Comparison of ENCODE assay signal across 17 cellular contexts in genomic region chrX:6432211-6432610, GRCh38.
DNase-seq lines count a peak whose midpoint lies in the region; ATAC-seq lines count a peak whose summit lies in the region.
"Had no signal": no experiment of that assay in that cellular context is flagged by ENCODE, and none has a peak within 500 bp of the region (broad histone marks: within the 10 kb centered on the region; RNA-seq: fewer than 3 reads in every experiment).

No MANE protein-coding gene starts in this region.

- no peaks in the 10 kb centered on the region for H3K36me3 Mint-ChIP-seq in effector memory CD8-positive, alpha-beta T cell (ENCODE audit: insufficient read depth)
- H3K36me3 Mint-ChIP-seq: CD14-positive monocyte; CD4-positive, alpha-beta memory T cell had no signal

- no peak for ATAC-seq in effector memory CD8-positive, alpha-beta T cell (replicated peaks)
- ATAC-seq: A549, GM12878 had no signal

- H3K4me3 ChIP-seq in SK-N-MC (peak overlapping the region; percentile 42), MG63 (no peak overlapping the region)
- H3K4me3 ChIP-seq: A549, BLaER1, GM12878 had no signal

- H3K36me3 ChIP-seq in SK-N-MC (ENCODE audit: insufficient read depth, low read length), result no peaks in the 10 kb centered on the region
- H3K36me3 ChIP-seq in MG63, result no peaks in the 10 kb centered on the region
- H3K36me3 ChIP-seq: BLaER1 had no signal

- H3K9me3 Mint-ChIP-seq in effector memory CD8-positive, alpha-beta T cell, result no peaks in the 10 kb centered on the region
- H3K9me3 Mint-ChIP-seq: H9 had no signal

- no peaks in the 10 kb centered on the region for H3K27me3 ChIP-seq in MG63
- H3K27me3 ChIP-seq: BLaER1 had no signal

- H3K4me3 Mint-ChIP-seq in effector memory CD8-positive, alpha-beta T cell, result no peak overlapping the region
- H3K4me3 Mint-ChIP-seq: CD14-positive monocyte; CD4-positive, alpha-beta memory T cell; H9 had no signal

- no peaks in the 10 kb centered on the region for H3K27me3 Mint-ChIP-seq in effector memory CD8-positive, alpha-beta T cell

- H3K27ac Mint-ChIP-seq in effector memory CD8-positive, alpha-beta T cell, result no peak overlapping the region
- H3K27ac Mint-ChIP-seq: CD14-positive monocyte; CD4-positive, alpha-beta memory T cell; H9 had no signal

- H3K9me3 ChIP-seq in SK-N-MC (ENCODE audit: low read depth, low read length) (no peaks in the 10 kb centered on the region), MG63 (no peaks in the 10 kb centered on the region)
- H3K9me3 ChIP-seq: A549, BLaER1 had no signal

- DNase-seq in NCI-H748 (lab: John Stamatoyannopoulos, UW; ENCODE audit: unreplicated experiment), result peak; percentile 39
- no peak for DNase-seq in NCI-H748 treated with DMSO at 0.1 percent for 48 hours (lab: John Stamatoyannopoulos, UW)
- DNase-seq in SK-N-MC (ENCODE audit: low read depth, low spot score), result peak; percentile 40
- DNase-seq in kidney tubule cell (ENCODE audit: low spot score), result peak; percentile 45
- DNase-seq in retina, result peak; percentile 15
- DNase-seq in effector memory CD8-positive, alpha-beta T cell, result no peak
- DNase-seq in foreskin melanocyte, result no peak
- DNase-seq in MG63, result no peak
- DNase-seq: Calu3; CD4-positive, alpha-beta memory T cell; DMS79 treated with DMSO at 0.1 percent for 48 hours; H9 had no signal

- H3K27ac ChIP-seq in SK-N-MC, result no peak overlapping the region
- H3K27ac ChIP-seq: 22Rv1, A549, BLaER1 had no signal

- no peak overlapping the region for H3K9ac ChIP-seq in SK-N-MC (ENCODE audit: insufficient read length)
- H3K9ac ChIP-seq: BLaER1 had no signal

- no peaks in the 10 kb centered on the region for H3K4me1 Mint-ChIP-seq in effector memory CD8-positive, alpha-beta T cell (ENCODE audit: low read depth in 2 of 2)
- H3K4me1 Mint-ChIP-seq: CD14-positive monocyte; CD4-positive, alpha-beta memory T cell had no signal

Comparison
In these comparisons a context has a peak if more than half of its experiments do, and no peak if none do; other contexts are left out.
1. DNase-seq: peak in NCI-H748 (single experiment), SK-N-MC (single experiment), kidney tubule cell (single experiment) and retina (single experiment); none in NCI-H748 treated with DMSO at 0.1 percent for 48 hours (single experiment), effector memory CD8-positive, alpha-beta T cell (0 of 3), foreskin melanocyte (single experiment) and MG63 (single experiment).